15 cellular contexts compared by ENCODE assay signal in genomic region chr2:9162841-9163240, GRCh38.
"Had no signal": no experiment of that assay in that cellular context is flagged by ENCODE, and none has a peak within 500 bp of the region (broad histone marks: within the 10 kb centered on the region; RNA-seq: fewer than 3 reads in every experiment).

No MANE protein-coding gene starts in this region.

- H3K4me3 Mint-ChIP-seq: activated CD4-positive, alpha-beta memory T cell treated with anti-CD3 and anti-CD28 coated beads for 36 hours; activated CD4-positive, alpha-beta T cell treated with anti-CD3 and anti-CD28 coated beads for 36 hours; activated T-cell treated with anti-CD3 and anti-CD28 coated beads, Interleukin-2, amount 50 U/mL, for 24 hours; brain; naive B cell had no signal

- H3K4me1 Mint-ChIP-seq: activated CD4-positive, alpha-beta T cell treated with anti-CD3 and anti-CD28 coated beads for 36 hours had no signal

- H3K27me3 Mint-ChIP-seq: activated T-cell treated with anti-CD3 and anti-CD28 coated beads, Interleukin-2, amount 50 U/mL, for 24 hours had no signal

- DNase-seq: activated CD4-positive, alpha-beta memory T cell treated with anti-CD3 and anti-CD28 coated beads for 36 hours; activated CD4-positive, alpha-beta T cell treated with anti-CD3 and anti-CD28 coated beads for 36 hours; activated naive CD4-positive, alpha-beta T cell treated with anti-CD3 and anti-CD28 coated beads, Interleukin-2, amount 50 U/mL, for 16 hours; activated T-cell treated with anti-CD3 and anti-CD28 coated beads, Interleukin-2, amount 50 U/mL, for 24 hours; adrenal gland; dermis blood vessel endothelial cell; naive B cell; retina; stimulated activated CD4-positive, alpha-beta T cell treated with anti-CD3 and anti-CD28 coated beads, Interleukin-4, amount 100 ng/mL, for 24 hours; stimulated activated naive CD4-positive, alpha-beta T cell; trophoblast cell had no signal

- H3K36me3 Mint-ChIP-seq: activated CD4-positive, alpha-beta memory T cell treated with anti-CD3 and anti-CD28 coated beads for 36 hours; brain; naive B cell had no signal

- H3K27ac Mint-ChIP-seq: activated CD4-positive, alpha-beta memory T cell treated with anti-CD3 and anti-CD28 coated beads for 36 hours; activated CD4-positive, alpha-beta T cell treated with anti-CD3 and anti-CD28 coated beads for 36 hours; activated T-cell treated with anti-CD3 and anti-CD28 coated beads, Interleukin-2, amount 50 U/mL, for 24 hours; brain had no signal

- H3K27me3 ChIP-seq: adrenal gland, neutrophil had no signal

- H3K4me3 ChIP-seq: adrenal gland, lung, skin epidermis had no signal

- H3K9me3 Mint-ChIP-seq: activated CD4-positive, alpha-beta memory T cell treated with anti-CD3 and anti-CD28 coated beads for 36 hours; activated T-cell treated with anti-CD3 and anti-CD28 coated beads, Interleukin-2, amount 50 U/mL, for 24 hours; brain; naive B cell had no signal

- H3K4me1 ChIP-seq: adrenal gland had no signal

- H3K27ac ChIP-seq: adrenal gland, neutrophil, skin epidermis had no signal

- H3K36me3 ChIP-seq: adrenal gland, neutrophil had no signal

- ATAC-seq: activated CD4-positive, alpha-beta T cell treated with anti-CD3 and anti-CD28 coated beads for 36 hours had no signal

- H3K9me3 ChIP-seq: adrenal gland, neutrophil had no signal
